In the genomic region with DNA sequence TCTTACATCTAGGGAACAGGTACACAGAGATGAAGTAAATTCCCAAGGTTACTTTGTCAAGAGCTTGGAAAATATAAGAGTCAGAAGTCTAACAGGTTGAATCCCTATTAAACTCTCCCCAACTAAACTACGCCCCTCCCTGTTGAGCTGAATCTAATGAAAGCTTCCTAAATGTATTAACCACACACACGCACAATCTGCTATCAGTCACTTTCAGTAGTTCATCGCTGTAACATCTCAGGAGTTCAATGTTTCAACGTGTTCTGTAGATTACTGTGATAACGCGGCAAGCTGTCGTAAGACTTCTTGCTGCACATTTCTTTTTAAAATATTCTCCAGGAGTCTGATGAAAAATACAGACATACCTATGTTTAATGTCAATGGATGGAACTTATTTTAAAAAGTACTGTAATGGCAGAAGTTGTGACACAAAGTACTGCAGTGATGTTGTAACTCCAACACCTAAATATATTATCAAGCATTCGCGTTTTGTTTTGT, we compare ENCODE assay signal across 8 cellular contexts. TPM values are rescaled to one million over a fixed set of nuclear protein-coding genes. Genes with fewer than 3 reads are reported as not detected.
DNase-seq lines count a peak whose midpoint lies in the region; ATAC-seq and TF ChIP-seq lines count a peak whose summit lies in the region.

No MANE protein-coding gene starts in this region.

- in situ Hi-C loops in transverse colon (cut with MboI; ENCODE audit: low pct_ligation_motif_present in 1 of 4, low pct_unique_long_range_greater_than_20kb in 1 of 4, low sequenced_read_pairs in 3 of 4), result loop anchor here in 1 of 4 donors (10.0 kb wide), 1 partner anchor 52 kb away; a partner anchor contains a TSS

- H3K4me1 Mint-ChIP-seq in CD8-positive, alpha-beta T cell (ENCODE audit: low read depth), result peaks cover 33% of the 10 kb centered on the region
- peaks cover 18% of the 10 kb centered on the region for H3K4me1 Mint-ChIP-seq in activated T-helper 2 cell treated with anti-CD3 and anti-CD28 coated beads, Interferon-gamma antibody, Interleukin-2, Interleukin-4, amounts not matched to agents 10 μg/mL and 5 μg/mL and 100 μg/mL, durations not matched to agents 14 hours and 24 hours and 36 hours (ENCODE audit: low read depth)

- H3K4me1 ChIP-seq in CD8-positive, alpha-beta T cell (ENCODE audit: insufficient read depth, low read length), result peaks cover 23% of the 10 kb centered on the region
- peaks cover 13% of the 10 kb centered on the region for H3K4me1 ChIP-seq in HUES6 (ENCODE audit: control insufficient read depth, insufficient read depth, low read length)
- H3K4me1 ChIP-seq in left lung, result peaks cover 0 to 27% of the 10 kb centered on the region in 2 donors
- peaks cover 7 to 25% (median 15%) of the 10 kb centered on the region in 4 donors for H3K4me1 ChIP-seq in transverse colon

- 26 to 41% methylated on average over 5 to 9 of the region's 9 CpGs for WGBS in transverse colon (ENCODE audit: low coverage in 1 of 2), 2 donors

- intact Hi-C loops in CD8-positive, alpha-beta T cell (cut with DNase I, micrococcal nuclease), result loop anchor here (1.0 to 10.0 kb wide), 6 partner anchors 51 to 1684 kb away; a partner anchor contains a TSS
- intact Hi-C loops in activated T-helper 2 cell treated with anti-CD3 and anti-CD28 coated beads, Interferon-gamma antibody, Interleukin-2, Interleukin-4, amounts not matched to agents 10 μg/mL and 5 μg/mL and 100 μg/mL, durations not matched to agents 14 hours and 24 hours and 36 hours (cut with micrococcal nuclease), result loop anchor here (1.0 to 5.0 kb wide), 6 partner anchors 27 to 1609 kb away; a partner anchor contains a TSS
- intact Hi-C loops in left lung (cut with DNase I) (no loop called here), transverse colon (cut with DNase I; ENCODE audit: low total_unique reads) (loop anchor here (10.0 kb wide), 1 partner anchor 52 kb away; a partner anchor contains a TSS)

- H3K9ac ChIP-seq in HUES6 (ENCODE audit: low read length), result peak overlapping the region; percentile 63

- no peak for TF ChIP-seq CTCF in CD8-positive, alpha-beta T cell (IDR thresholded peaks at IDR 0.05)
- TF ChIP-seq CTCF in left lung (IDR thresholded peaks at IDR 0.05) (no peak), transverse colon (IDR thresholded peaks at IDR 0.05) (no peak)

- no peak for TF ChIP-seq EP300 in transverse colon (IDR thresholded peaks at IDR 0.05; ENCODE audit: low read depth)

- H3K9me3 ChIP-seq in CD8-positive, alpha-beta T cell (ENCODE audit: low read length), result no peaks in the 10 kb centered on the region
- H3K9me3 ChIP-seq in HUES6 (ENCODE audit: control insufficient read depth, insufficient read depth, low read depth, low read length) (no peaks in the 10 kb centered on the region), left lung (no peaks in the 10 kb centered on the region), transverse colon (no peaks in the 10 kb centered on the region)

- peaks cover 6% of the 10 kb centered on the region for H3K36me3 ChIP-seq in CD8-positive, alpha-beta T cell (ENCODE audit: insufficient read depth, low read length)
- peaks cover 36% of the 10 kb centered on the region for H3K36me3 ChIP-seq in HUES6 (ENCODE audit: control insufficient read depth, insufficient read depth, low read length)
- peaks cover 2 to 26% of the 10 kb centered on the region in 2 donors for H3K36me3 ChIP-seq in left lung
- peaks cover 0 to 10% (median 3%) of the 10 kb centered on the region in 4 donors for H3K36me3 ChIP-seq in transverse colon

- CTCF ChIA-PET in CD8-positive, alpha-beta T cell (lab: Charles Lee), result interaction anchor here (2.1 to 3.7 kb wide), 2 partner anchors 26 to 61 kb away, joined by 8 to 19 read pairs; no protein-coding TSS in a partner anchor

- no peaks in the 10 kb centered on the region for H3K9me3 Mint-ChIP-seq in CD8-positive, alpha-beta T cell
- no peaks in the 10 kb centered on the region for H3K9me3 Mint-ChIP-seq in activated T-helper 2 cell treated with anti-CD3 and anti-CD28 coated beads, Interferon-gamma antibody, Interleukin-2, Interleukin-4, amounts not matched to agents 10 μg/mL and 5 μg/mL and 100 μg/mL, durations not matched to agents 14 hours and 24 hours and 36 hours

- peaks cover 35% of the 10 kb centered on the region for H3K36me3 Mint-ChIP-seq in CD8-positive, alpha-beta T cell
- H3K36me3 Mint-ChIP-seq in activated T-helper 2 cell treated with anti-CD3 and anti-CD28 coated beads, Interferon-gamma antibody, Interleukin-2, Interleukin-4, amounts not matched to agents 10 μg/mL and 5 μg/mL and 100 μg/mL, durations not matched to agents 14 hours and 24 hours and 36 hours (ENCODE audit: low read depth), result peaks cover 42% of the 10 kb centered on the region

- peak overlapping the region; percentile 92 for H3K27ac ChIP-seq in CD8-positive, alpha-beta T cell (ENCODE audit: low read depth, low read length)
- H3K27ac ChIP-seq in HUES6 (ENCODE audit: low read depth, low read length) (peak overlapping the region; percentile 14; the same call in 1 of the 2 replicates), left lung (peak overlapping the region; percentile 96 to 98), transverse colon (peak overlapping the region; percentile 94 to 99 (median 96))

- peak; percentile 7 for ATAC-seq in CD8-positive, alpha-beta T cell
- no peak for ATAC-seq in left lung
- no peak for ATAC-seq in HG03521 (IDR thresholded peaks at IDR 0.05; ENCODE audit: unreplicated experiment)

- H3K4me3 Mint-ChIP-seq in CD8-positive, alpha-beta T cell, result peak overlapping the region; percentile 97
- H3K4me3 Mint-ChIP-seq in activated T-helper 2 cell treated with anti-CD3 and anti-CD28 coated beads, Interferon-gamma antibody, Interleukin-2, Interleukin-4, amounts not matched to agents 10 μg/mL and 5 μg/mL and 100 μg/mL, durations not matched to agents 14 hours and 24 hours and 36 hours (ENCODE audit: low read depth), result peak overlapping the region; percentile 91

- no peak for TF ChIP-seq POLR2A in transverse colon (IDR thresholded peaks at IDR 0.05)

- POLR2A ChIA-PET in CD8-positive, alpha-beta T cell (lab: Charles Lee), result interaction anchor here (0.6 to 3.3 kb wide), 11 partner anchors 9 to 78 kb away, joined by 3 to 30 read pairs (median 4); a partner anchor contains a TSS

- H3K27me3 ChIP-seq in CD8-positive, alpha-beta T cell (ENCODE audit: insufficient read depth, low read length), result no peaks in the 10 kb centered on the region
- no peaks in the 10 kb centered on the region for H3K27me3 ChIP-seq in HUES6 (ENCODE audit: control insufficient read depth, insufficient read depth, low read length)
- H3K27me3 ChIP-seq in left lung, result no peaks in the 10 kb centered on the region
- H3K27me3 ChIP-seq in transverse colon, result no peaks in the 10 kb centered on the region

- H3K27ac Mint-ChIP-seq in CD8-positive, alpha-beta T cell, result peak overlapping the region; percentile 98
- peak overlapping the region; percentile 93 for H3K27ac Mint-ChIP-seq in activated T-helper 2 cell treated with anti-CD3 and anti-CD28 coated beads, Interferon-gamma antibody, Interleukin-2, Interleukin-4, amounts not matched to agents 10 μg/mL and 5 μg/mL and 100 μg/mL, durations not matched to agents 14 hours and 24 hours and 36 hours

- H3K27me3 Mint-ChIP-seq in CD8-positive, alpha-beta T cell (ENCODE audit: low read depth), result no peaks in the 10 kb centered on the region
- no peaks in the 10 kb centered on the region for H3K27me3 Mint-ChIP-seq in activated T-helper 2 cell treated with anti-CD3 and anti-CD28 coated beads, Interferon-gamma antibody, Interleukin-2, Interleukin-4, amounts not matched to agents 10 μg/mL and 5 μg/mL and 100 μg/mL, durations not matched to agents 14 hours and 24 hours and 36 hours (ENCODE audit: low read depth)

- no peak for DNase-seq in CD8-positive, alpha-beta T cell
- no peak for DNase-seq in activated T-helper 2 cell treated with anti-CD3 and anti-CD28 coated beads, Interferon-gamma antibody, Interleukin-2, Interleukin-4, amounts not matched to agents 10 μg/mL and 5 μg/mL and 100 μg/mL, durations not matched to agents 14 hours and 24 hours and 36 hours (ENCODE audit: low spot score)
- DNase-seq in left lung (no peak), transverse colon (no peak), D341Med (ENCODE audit: low spot score) (no peak), iPS-NIHi7 (ENCODE audit: extremely low spot score) (no peak)

- H3K4me3 ChIP-seq in CD8-positive, alpha-beta T cell (ENCODE audit: low read depth, low read length), result peak overlapping the region; percentile 89
- H3K4me3 ChIP-seq in HUES6 (ENCODE audit: low read depth, low read length), result peak overlapping the region; percentile 58
- peak overlapping the region; percentile 91 to 97 for H3K4me3 ChIP-seq in left lung
- peak overlapping the region; percentile 22 to 81 (median 74) for H3K4me3 ChIP-seq in transverse colon

RNA-seq across cellular contexts. Expression of a gene that starts 0.6 kb away (rescaled TPM):
- total RNA-seq in CD8-positive, alpha-beta T cell, result 100 to 1,000 TPM; 686 TPM
- 619 and 622 TPM in 2 replicates for total RNA-seq in activated T-helper 2 cell treated with anti-CD3 and anti-CD28 coated beads, Interferon-gamma antibody, Interleukin-2, Interleukin-4, amounts not matched to agents 10 μg/mL and 5 μg/mL and 100 μg/mL, durations not matched to agents 14 hours and 24 hours and 36 hours
- total RNA-seq in left lung, result 100 to 1,000 TPM; 402 to 517 TPM
- 100 to 1,000 TPM; 224 to 690 (median 542) TPM for total RNA-seq in transverse colon

RNA-seq across cellular contexts. Expression of a gene that starts 51.7 kb away (rescaled TPM):
- total RNA-seq in CD8-positive, alpha-beta T cell, result 1 to 10 TPM; 1.4 to 1.9 TPM
- 39.9 and 41.1 TPM in 2 replicates for total RNA-seq in activated T-helper 2 cell treated with anti-CD3 and anti-CD28 coated beads, Interferon-gamma antibody, Interleukin-2, Interleukin-4, amounts not matched to agents 10 μg/mL and 5 μg/mL and 100 μg/mL, durations not matched to agents 14 hours and 24 hours and 36 hours
- total RNA-seq in left lung (10 to 100 TPM; 23.6 to 24.3 TPM), transverse colon (1 to 10 TPM in 2 of 4 donors, under 1 TPM in 1, not detected in 1; 0.40 to 6.8 (median 3.0) TPM)

RNA-seq across cellular contexts. Expression of a gene that starts 52.2 kb away (rescaled TPM):
- total RNA-seq in CD8-positive, alpha-beta T cell, result 10 to 100 TPM; 10.5 to 11.9 TPM
- 28.3 and 31.2 TPM in 2 replicates for total RNA-seq in activated T-helper 2 cell treated with anti-CD3 and anti-CD28 coated beads, Interferon-gamma antibody, Interleukin-2, Interleukin-4, amounts not matched to agents 10 μg/mL and 5 μg/mL and 100 μg/mL, durations not matched to agents 14 hours and 24 hours and 36 hours
- total RNA-seq in left lung (10 to 100 TPM; 21.1 to 34.5 TPM), transverse colon (10 to 100 TPM; 10.5 to 25.4 (median 23.4) TPM)

Comparison
In these comparisons a context has a peak if more than half of its experiments do, and no peak if none do; other contexts are left out.
1. H3K27ac ChIP-seq: peak in every context shown above with its lines; median percentile 97 in left lung; 96 in transverse colon; 92 in CD8-positive, alpha-beta T cell; 14 in HUES6.
2. intact Hi-C loops: an anchor here in CD8-positive, alpha-beta T cell (1.0 to 10.0 kb wide), activated T-helper 2 cell treated with anti-CD3 and anti-CD28 coated beads, Interferon-gamma antibody, Interleukin-2, Interleukin-4, amounts not matched to agents 10 μg/mL and 5 μg/mL and 100 μg/mL, durations not matched to agents 14 hours and 24 hours and 36 hours (1.0 to 5.0 kb wide) and transverse colon (10.0 kb wide); none called in left lung.